Comparison of ENCODE assay signal across 1 cellular context in the genomic region with DNA sequence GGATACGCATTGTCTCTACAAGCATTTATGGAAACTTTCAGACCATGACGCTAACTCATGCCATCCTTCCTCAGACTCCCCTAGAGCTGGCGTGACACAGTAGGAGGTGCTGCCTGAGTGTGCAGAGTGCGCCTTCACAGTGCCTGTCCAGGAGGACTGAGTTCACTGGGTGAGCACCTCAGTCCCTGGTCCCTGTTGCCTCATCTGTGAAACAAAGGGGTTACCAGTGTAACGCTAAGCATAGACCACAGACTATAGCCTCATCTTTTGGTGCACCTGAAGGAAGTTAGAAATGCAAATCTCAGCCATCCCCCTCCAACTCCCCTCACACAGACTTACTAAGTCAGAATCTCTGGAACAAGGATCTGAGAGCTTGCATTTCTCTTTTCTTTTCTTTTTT.
TF ChIP-seq lines count a peak whose summit lies in the region.

No MANE protein-coding gene starts in this region.

TF ChIP-seq in GM12878, 131 proteins besides CTCF, POLR2A, EP300 and RAD21 (continued from another document and continues in another):
- TF ChIP-seq, protein P1, sequence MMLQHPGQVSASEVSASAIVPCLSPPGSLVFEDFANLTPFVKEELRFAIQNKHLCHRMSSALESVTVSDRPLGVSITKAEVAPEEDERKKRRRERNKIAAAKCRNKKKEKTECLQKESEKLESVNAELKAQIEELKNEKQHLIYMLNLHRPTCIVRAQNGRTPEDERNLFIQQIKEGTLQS (IDR thresholded peaks at IDR 0.05; ENCODE audit: borderline replicate concordance, extremely low read depth, low read depth, low read length): no peak
- TF ChIP-seq BCL11A (IDR thresholded peaks at IDR 0.05; ENCODE audit: low read depth, low read length) (no peak), ZZZ3 (IDR thresholded peaks at IDR 0.05; ENCODE audit: control insufficient read depth, insufficient read length, low read depth) (no peak), SIN3A (IDR thresholded peaks at IDR 0.05; ENCODE audit: low read depth, low read length) (no peak), MXI1 (IDR thresholded peaks at IDR 0.05; ENCODE audit: low read depth, low read length) (no peak), RELA (IDR thresholded peaks at IDR 0.05; ENCODE audit: borderline replicate concordance, partially characterized antibody) (no peak), ZBED1 (IDR thresholded peaks at IDR 0.05; ENCODE audit: borderline replicate concordance) (peak; percentile 58; the same call in 1 of the 2 replicates), JUNB (IDR thresholded peaks at IDR 0.05) (no peak), SMC3 (IDR thresholded peaks at IDR 0.05; ENCODE audit: borderline replicate concordance, low read length) (no peak), HDAC6 (IDR thresholded peaks at IDR 0.05; ENCODE audit: unreplicated experiment) (no peak), YY1 (IDR thresholded peaks at IDR 0.05; ENCODE audit: low read depth, low read length) (0 out of 2 replicates have a peak, but pooled peaks have one; percentile 8), MEF2A (IDR thresholded peaks at IDR 0.05; ENCODE audit: insufficient read depth, low read depth, low read length) (0 out of 2 replicates have a peak, but pooled peaks have one; percentile 50), FOS (IDR thresholded peaks at IDR 0.05; ENCODE audit: borderline replicate concordance, extremely low read depth, insufficient read length) (no peak), NKRF (conservative IDR thresholded peaks at IDR 0.05) (no peak), GATAD2B (conservative IDR thresholded peaks at IDR 0.05; ENCODE audit: low read depth) (no peak), POLR2AphosphoS5 (IDR thresholded peaks at IDR 0.05; ENCODE audit: low read length) (peak; percentile 40; the same call in 1 of the 2 replicates), NBN (IDR thresholded peaks at IDR 0.05) (no peak), CREB1 (IDR thresholded peaks at IDR 0.05; ENCODE audit: low read depth) (no peak), IRF4 (IDR thresholded peaks at IDR 0.05; ENCODE audit: low read depth, low read length) (0 out of 2 replicates have a peak, but pooled peaks have one; percentile 45), TCF7 (IDR thresholded peaks at IDR 0.05; ENCODE audit: borderline replicate concordance) (no peak), ZNF274 (IDR thresholded peaks at IDR 0.05; ENCODE audit: insufficient read depth, insufficient read length) (no peak), IKZF2 (IDR thresholded peaks at IDR 0.05) (peak in 1 of 2 experiments; percentile 48; a peak in 2 of 4 replicates), CREM (IDR thresholded peaks at IDR 0.05; ENCODE audit: low read depth) (peak; percentile 56; the same call in 1 of the 2 replicates), MEF2B (IDR thresholded peaks at IDR 0.05; ENCODE audit: partially characterized antibody, poor library complexity, severe bottlenecking) (no peak), RUNX3 (IDR thresholded peaks at IDR 0.05; ENCODE audit: low read length) (peak; percentile 90), SRF (IDR thresholded peaks at IDR 0.05; ENCODE audit: low read depth in 2 of 2, low read length in 2 of 2) (no peak), RAD51 (IDR thresholded peaks at IDR 0.05) (no peak), FOXM1 (IDR thresholded peaks at IDR 0.05; ENCODE audit: low read depth, low read length) (peak; percentile 36; the same call in 1 of the 2 replicates), PML (IDR thresholded peaks at IDR 0.05; ENCODE audit: low read length) (no peak), FOXK2 (IDR thresholded peaks at IDR 0.05) (no peak), ZSCAN29 (IDR thresholded peaks at IDR 0.05) (no peak), SREBF1 (IDR thresholded peaks at IDR 0.05; ENCODE audit: low read length) (no peak), SUZ12 (IDR thresholded peaks at IDR 0.05; ENCODE audit: unreplicated experiment) (no peak), CEBPB (IDR thresholded peaks at IDR 0.05; ENCODE audit: borderline replicate concordance in 1 of 2, low read depth in 2 of 2, low read length in 2 of 2) (peak in 1 of 2 experiments; percentile 24; a peak in 1 of 4 replicates), TAF1 (IDR thresholded peaks at IDR 0.05; ENCODE audit: borderline replicate concordance, low read depth, low read length) (no peak), KAT2A (conservative IDR thresholded peaks at IDR 0.05; ENCODE audit: control insufficient read depth, low read depth, low read length) (no peak), MYC (IDR thresholded peaks at IDR 0.05; ENCODE audit: insufficient read depth, insufficient read length, insufficient replicate concordance, low read length, severe bottlenecking) (no peak), ZNF687 (IDR thresholded peaks at IDR 0.05) (no peak), ZNF24 (IDR thresholded peaks at IDR 0.05) (0 out of 2 replicates have a peak, but pooled peaks have one; percentile 53), NR2C1 (IDR thresholded peaks at IDR 0.05) (no peak), NFIC (IDR thresholded peaks at IDR 0.05; ENCODE audit: low read depth, low read length) (peak; percentile 31; the same call in 1 of the 2 replicates), SMAD5 (IDR thresholded peaks at IDR 0.05; ENCODE audit: low read depth) (no peak), SMARCA5 (IDR thresholded peaks at IDR 0.05) (no peak), NRF1 (conservative IDR thresholded peaks at IDR 0.05; ENCODE audit: low read depth, low read length) (no peak), ETV6 (conservative IDR thresholded peaks at IDR 0.05 in 1 of 2, IDR thresholded peaks at IDR 0.05 in 1 of 2; ENCODE audit: borderline replicate concordance in 1 of 2, low read depth in 1 of 2) (no peak), NR2C2 (IDR thresholded peaks at IDR 0.05; ENCODE audit: borderline replicate concordance, control insufficient read depth, insufficient read length, low read depth) (no peak), RELB (IDR thresholded peaks at IDR 0.05; ENCODE audit: low read depth) (no peak), CBX5 (IDR thresholded peaks at IDR 0.05; ENCODE audit: low read depth) (no peak), HDAC2 (IDR thresholded peaks at IDR 0.05) (0 out of 2 replicates have a peak, but pooled peaks have one; percentile 32), KLF5 (IDR thresholded peaks at IDR 0.05; ENCODE audit: partially characterized antibody) (peak; percentile 68), ZNF217 (IDR thresholded peaks at IDR 0.05) (no peak), PAX8 (IDR thresholded peaks at IDR 0.05) (no peak), TCF12 (IDR thresholded peaks at IDR 0.05; ENCODE audit: low read depth, low read length) (peak; percentile 50; the same call in 1 of the 2 replicates)
- TF ChIP-seq, protein P2, sequence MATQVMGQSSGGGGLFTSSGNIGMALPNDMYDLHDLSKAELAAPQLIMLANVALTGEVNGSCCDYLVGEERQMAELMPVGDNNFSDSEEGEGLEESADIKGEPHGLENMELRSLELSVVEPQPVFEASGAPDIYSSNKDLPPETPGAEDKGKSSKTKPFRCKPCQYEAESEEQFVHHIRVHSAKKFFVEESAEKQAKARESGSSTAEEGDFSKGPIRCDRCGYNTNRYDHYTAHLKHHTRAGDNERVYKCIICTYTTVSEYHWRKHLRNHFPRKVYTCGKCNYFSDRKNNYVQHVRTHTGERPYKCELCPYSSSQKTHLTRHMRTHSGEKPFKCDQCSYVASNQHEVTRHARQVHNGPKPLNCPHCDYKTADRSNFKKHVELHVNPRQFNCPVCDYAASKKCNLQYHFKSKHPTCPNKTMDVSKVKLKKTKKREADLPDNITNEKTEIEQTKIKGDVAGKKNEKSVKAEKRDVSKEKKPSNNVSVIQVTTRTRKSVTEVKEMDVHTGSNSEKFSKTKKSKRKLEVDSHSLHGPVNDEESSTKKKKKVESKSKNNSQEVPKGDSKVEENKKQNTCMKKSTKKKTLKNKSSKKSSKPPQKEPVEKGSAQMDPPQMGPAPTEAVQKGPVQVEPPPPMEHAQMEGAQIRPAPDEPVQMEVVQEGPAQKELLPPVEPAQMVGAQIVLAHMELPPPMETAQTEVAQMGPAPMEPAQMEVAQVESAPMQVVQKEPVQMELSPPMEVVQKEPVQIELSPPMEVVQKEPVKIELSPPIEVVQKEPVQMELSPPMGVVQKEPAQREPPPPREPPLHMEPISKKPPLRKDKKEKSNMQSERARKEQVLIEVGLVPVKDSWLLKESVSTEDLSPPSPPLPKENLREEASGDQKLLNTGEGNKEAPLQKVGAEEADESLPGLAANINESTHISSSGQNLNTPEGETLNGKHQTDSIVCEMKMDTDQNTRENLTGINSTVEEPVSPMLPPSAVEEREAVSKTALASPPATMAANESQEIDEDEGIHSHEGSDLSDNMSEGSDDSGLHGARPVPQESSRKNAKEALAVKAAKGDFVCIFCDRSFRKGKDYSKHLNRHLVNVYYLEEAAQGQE (IDR thresholded peaks at IDR 0.05; ENCODE audit: low read depth, low read length): no peak
- TF ChIP-seq, protein P3, sequence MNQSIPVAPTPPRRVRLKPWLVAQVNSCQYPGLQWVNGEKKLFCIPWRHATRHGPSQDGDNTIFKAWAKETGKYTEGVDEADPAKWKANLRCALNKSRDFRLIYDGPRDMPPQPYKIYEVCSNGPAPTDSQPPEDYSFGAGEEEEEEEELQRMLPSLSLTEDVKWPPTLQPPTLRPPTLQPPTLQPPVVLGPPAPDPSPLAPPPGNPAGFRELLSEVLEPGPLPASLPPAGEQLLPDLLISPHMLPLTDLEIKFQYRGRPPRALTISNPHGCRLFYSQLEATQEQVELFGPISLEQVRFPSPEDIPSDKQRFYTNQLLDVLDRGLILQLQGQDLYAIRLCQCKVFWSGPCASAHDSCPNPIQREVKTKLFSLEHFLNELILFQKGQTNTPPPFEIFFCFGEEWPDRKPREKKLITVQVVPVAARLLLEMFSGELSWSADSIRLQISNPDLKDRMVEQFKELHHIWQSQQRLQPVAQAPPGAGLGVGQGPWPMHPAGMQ (IDR thresholded peaks at IDR 0.05; ENCODE audit: borderline replicate concordance): no peak
- TF ChIP-seq, protein P4, sequence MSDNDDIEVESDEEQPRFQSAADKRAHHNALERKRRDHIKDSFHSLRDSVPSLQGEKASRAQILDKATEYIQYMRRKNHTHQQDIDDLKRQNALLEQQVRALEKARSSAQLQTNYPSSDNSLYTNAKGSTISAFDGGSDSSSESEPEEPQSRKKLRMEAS (IDR thresholded peaks at IDR 0.05; ENCODE audit: low read depth, low read length): no peak
